ENCODE assay signal across 8 cellular contexts in genomic region chr17:4143563-4144410, GRCh38. TPM values are rescaled to one million over a fixed set of nuclear protein-coding genes. Genes with fewer than 3 reads are reported as not detected.
A peak's percentile ranks its signal among the peaks of the same experiment; 100 is the strongest.
DNase-seq lines count a peak whose midpoint lies in the region; ATAC-seq and TF ChIP-seq lines count a peak whose summit lies in the region.

No MANE protein-coding gene starts in this region.

- H3K4me3 ChIP-seq in GM06990 (replicated peaks; ENCODE audit: low read depth, low read length): peak overlapping the region; percentile 79

- ATAC-seq in HG02571 (IDR thresholded peaks at IDR 0.05; ENCODE audit: unreplicated experiment) (peak; percentile 51), omental fat pad (ENCODE audit: low FRiP score) (peak; percentile 79)

- TF ChIP-seq CTCF in GM06990 (IDR thresholded peaks at IDR 0.05; ENCODE audit: insufficient read depth, low read length, poor library complexity, severe bottlenecking) (no peak), glutamatergic neuron (IDR thresholded peaks at IDR 0.05; ENCODE audit: partially characterized antibody, unreplicated experiment) (peak; percentile 7), omental fat pad (IDR thresholded peaks at IDR 0.05) (no peak)

- peak overlapping the region; percentile 99 for H3K4me3 Mint-ChIP-seq in activated naive CD8-positive, alpha-beta T cell
- peak overlapping the region; percentile 96 for H3K4me3 Mint-ChIP-seq in glutamatergic neuron (ENCODE audit: unreplicated experiment)

- peaks cover 45% of the 10 kb centered on the region for H3K4me1 Mint-ChIP-seq in activated naive CD8-positive, alpha-beta T cell (ENCODE audit: low read depth)
- peaks cover 10% of the 10 kb centered on the region for H3K4me1 Mint-ChIP-seq in glutamatergic neuron (ENCODE audit: low read depth, unreplicated experiment)

- peak overlapping the region; percentile 99 for H3K27ac Mint-ChIP-seq in activated naive CD8-positive, alpha-beta T cell
- peak overlapping the region; percentile 98 for H3K27ac Mint-ChIP-seq in glutamatergic neuron (ENCODE audit: unreplicated experiment)

- peak overlapping the region; percentile 96 for H3K27ac ChIP-seq in temporal lobe (ENCODE audit: low read depth, low read length)

- H3K9me3 Mint-ChIP-seq in activated naive CD8-positive, alpha-beta T cell (ENCODE audit: low read depth): no peaks in the 10 kb centered on the region
- H3K9me3 Mint-ChIP-seq in glutamatergic neuron (ENCODE audit: unreplicated experiment): peaks cover 12% of the 10 kb centered on the region

- H3K36me3 ChIP-seq in GM06990 (ENCODE audit: control insufficient read depth, insufficient read depth, low read length): no peaks in the 10 kb centered on the region

- peak; percentile 97 for DNase-seq in GM06990 (ENCODE audit: extremely low read depth, insufficient read length)
- DNase-seq in NCI-H1048 (lab: John Stamatoyannopoulos, UW): peak; percentile 82
- DNase-seq in SKM-1 (lab: John Stamatoyannopoulos, UW; ENCODE audit: unreplicated experiment): peak; percentile 41
- peak; percentile 90 for DNase-seq in glutamatergic neuron
- peak; percentile 79 for DNase-seq in omental fat pad (ENCODE audit: low spot score)

- no peaks in the 10 kb centered on the region for H3K27me3 ChIP-seq in GM06990 (replicated peaks; ENCODE audit: control insufficient read depth, insufficient read depth, low read length)

- no peaks in the 10 kb centered on the region for H3K36me3 Mint-ChIP-seq in activated naive CD8-positive, alpha-beta T cell
- no peaks in the 10 kb centered on the region for H3K36me3 Mint-ChIP-seq in glutamatergic neuron (ENCODE audit: unreplicated experiment)

- no peaks in the 10 kb centered on the region for H3K27me3 Mint-ChIP-seq in activated naive CD8-positive, alpha-beta T cell
- H3K27me3 Mint-ChIP-seq in glutamatergic neuron (ENCODE audit: unreplicated experiment): peaks cover 8% of the 10 kb centered on the region

RNA-seq across cellular contexts. Expression of gene CYB5D2, which starts 0.8 kb away (rescaled TPM):
- total RNA-seq in glutamatergic neuron (ENCODE audit: unreplicated experiment) (27.2 TPM), omental fat pad (10 to 100 TPM; 25.7 to 38.9 (median 36.2) TPM), temporal lobe (21.1 TPM)

RNA-seq across cellular contexts. Expression of gene ZZEF1, which starts 1.0 kb away (rescaled TPM):
- total RNA-seq in glutamatergic neuron (ENCODE audit: unreplicated experiment) (72.7 TPM), omental fat pad (10 to 100 TPM; 49.2 to 93.8 (median 66.1) TPM), temporal lobe (35.4 TPM)

Comparison
In these comparisons a context has a peak if more than half of its experiments do, and no peak if none do; other contexts are left out.
1. Peak in every context shown above with its lines: DNase-seq, ATAC-seq, H3K4me3 ChIP-seq and H3K27ac ChIP-seq.
2. DNase-seq: peak in every context shown above with its lines; median percentile 97 in GM06990; 90 in glutamatergic neuron; 82 in NCI-H1048; 79 in omental fat pad; 41 in SKM-1.